In the genomic region with DNA sequence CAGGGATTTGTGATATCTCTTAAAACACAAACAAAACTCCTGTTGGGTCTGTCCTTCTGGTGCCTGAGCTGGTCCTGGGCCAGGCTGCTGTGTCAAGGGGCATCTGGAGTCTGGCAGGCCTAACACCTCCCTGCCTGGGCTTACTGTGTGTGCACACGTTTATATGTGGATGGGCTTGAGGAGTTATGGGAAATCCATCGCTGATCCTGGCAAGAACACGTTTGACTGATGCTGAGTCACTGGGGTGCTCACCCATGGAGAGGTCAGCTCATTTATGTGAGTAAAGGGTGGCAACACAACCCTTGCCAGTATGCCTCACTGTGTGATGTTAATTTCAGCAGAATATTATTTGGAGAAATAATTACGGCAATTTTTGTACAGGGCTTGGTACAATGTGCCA, we compare ENCODE assay signal across 22 cellular contexts. TPM values are rescaled to one million over a fixed set of nuclear protein-coding genes. Genes with fewer than 3 reads are reported as not detected.
DNase-seq lines count a peak whose midpoint lies in the region; ATAC-seq, FAIRE-seq and TF ChIP-seq lines count a peak whose summit lies in the region.
"Had no signal": no experiment of that assay in that cellular context is flagged by ENCODE, and none has a peak within 500 bp of the region (broad histone marks: within the 10 kb centered on the region; RNA-seq: fewer than 3 reads in every experiment).

No MANE protein-coding gene starts in this region.

- H3K36me3 ChIP-seq in MG63 = no peaks in the 10 kb centered on the region
- H3K36me3 ChIP-seq in GM12878 (ENCODE audit: control insufficient read depth in 2 of 2, insufficient read depth in 2 of 2, low read length in 1 of 2) = no peaks in the 10 kb centered on the region
- H3K36me3 ChIP-seq: BE2C, SJSA1 had no signal

- BruUV-seq in GM12878 (replicated peaks; lab: Mats Ljungman, UMichigan) = no TSS peak

- whole genome bisulfite sequencing in GM12878 (ENCODE audit: insufficient coverage, insufficient replicate concordance, low lambda C conversion rate, missing lambda C conversion rate) = 0% methylated on average over 4 of the region's 4 CpGs

- intact Hi-C loops in GM12878 (cut with micrococcal nuclease; ENCODE audit: unreplicated experiment) = no loop called here

- no peak overlapping the region for H3K4me2 ChIP-seq in GM12878 (ENCODE audit: control insufficient read depth, insufficient read depth)

- H3K27me3 ChIP-seq in MG63 = no peaks in the 10 kb centered on the region
- peaks cover 0 to 2% of the 10 kb centered on the region in 2 experiments; a peak in 1 of 4 replicates for H3K27me3 ChIP-seq in GM12878 (replicated peaks in 1 of 2; ENCODE audit: control insufficient read depth in 2 of 2, insufficient read depth in 2 of 2, low read length in 1 of 2)
- H3K27me3 ChIP-seq: BE2C, SJSA1 had no signal

- H3K27ac ChIP-seq in GM12878 (ENCODE audit: control insufficient read depth, insufficient read depth) = no peak overlapping the region
- H3K27ac ChIP-seq: SJSA1 had no signal

- no peak overlapping the region for H3K4me3 ChIP-seq in MG63
- no peak overlapping the region for H3K4me3 ChIP-seq in GM12878
- H3K4me3 ChIP-seq: SJSA1 had no signal

- in situ Hi-C loops in Caki2 (cut with HindIII; ENCODE audit: low pct_unique_long_range_greater_than_20kb, low sequenced_read_pairs) = no loop called here
- in situ Hi-C loops in GM12878 (cut with MboI) = no loop called here

- peaks cover 10 to 18% of the 10 kb centered on the region in 2 donors for H3K27me3 Mint-ChIP-seq in natural killer cell treated with Interleukin-12 subunit alpha and Interleukin-12 subunit beta and Interleukin-15 and Interleukin-18, amount 100 ng/mL, for 72 hours

- no peaks in the 10 kb centered on the region for H4K20me1 ChIP-seq in GM12878 (ENCODE audit: control insufficient read depth, insufficient read depth)

- H3K9ac ChIP-seq in GM12878 (ENCODE audit: control insufficient read depth, insufficient read depth, low read length) = no peak overlapping the region

- no peaks in the 10 kb centered on the region for H3K79me2 ChIP-seq in GM12878 (ENCODE audit: control insufficient read depth, insufficient read depth, low read length)

- no peak for TF ChIP-seq POLR2A in GM12878 (IDR thresholded peaks at IDR 0.05; ENCODE audit: low read depth, low read length)

- H3K27ac Mint-ChIP-seq in natural killer cell treated with Interleukin-12 subunit alpha and Interleukin-12 subunit beta and Interleukin-15 and Interleukin-18, amount 100 ng/mL, for 72 hours = no peak overlapping the region
- H3K27ac Mint-ChIP-seq: CD4-positive, alpha-beta memory T cell had no signal

- no peaks in the 10 kb centered on the region for H3K4me1 Mint-ChIP-seq in natural killer cell treated with Interleukin-12 subunit alpha and Interleukin-12 subunit beta and Interleukin-15 and Interleukin-18, amount 100 ng/mL, for 72 hours (ENCODE audit: low read depth in 2 of 2)
- H3K4me1 Mint-ChIP-seq: CD4-positive, alpha-beta memory T cell had no signal

- no peaks in the 10 kb centered on the region for H3K9me3 Mint-ChIP-seq in natural killer cell treated with Interleukin-12 subunit alpha and Interleukin-12 subunit beta and Interleukin-15 and Interleukin-18, amount 100 ng/mL, for 72 hours

- H3K9me3 ChIP-seq in MG63 = no peaks in the 10 kb centered on the region
- H3K9me3 ChIP-seq in GM12878 (replicated peaks; ENCODE audit: control insufficient read depth, insufficient read depth, low read length) = no peaks in the 10 kb centered on the region
- H3K9me3 ChIP-seq: SJSA1 had no signal

- CTCF ChIA-PET in GM12878 (lab: Yijun Ruan, JAX) = interaction anchor here (1.0 to 4.4 kb wide), 3 partner anchors 9 to 75 kb away, joined by 4 to 23 read pairs (median 4); no protein-coding TSS in a partner anchor

- DNase-seq in Caki2 (ENCODE audit: low read depth) (peak; percentile 24), MG63 (peak; percentile 97), GM12878 (ENCODE audit: low read depth, low spot score) (no peak), islet precursor cell (peak; percentile 41), activated gamma-delta T cell (lab: John Stamatoyannopoulos, UW) (no peak), globus pallidus (ENCODE audit: low spot score) (no peak)
- no peak for DNase-seq in natural killer cell treated with Interleukin-12 subunit alpha and Interleukin-12 subunit beta and Interleukin-15 and Interleukin-18, amount 100 ng/mL, for 72 hours (ENCODE audit: low spot score)
- DNase-seq: BE2C; CD4-positive, alpha-beta memory T cell; HCEC 1CT; IMR-90; MV-4-11; NCI-H1436 treated with DMSO at 0.1 percent for 48 hours; NCI-H2081; NCI-H226; NCI-H748 treated with DMSO at 0.1 percent for 48 hours; SW 1271 had no signal

- H3K4me1 ChIP-seq in GM12878 (ENCODE audit: control insufficient read depth, insufficient read depth, low read length) = no peaks in the 10 kb centered on the region
- H3K4me1 ChIP-seq: BE2C, SJSA1 had no signal

- SMC1A ChIA-PET in GM12878 (lab: Charles Lee; ENCODE audit: uncharacterized antibody, unreplicated experiment) = interaction anchor here (0.6 to 0.9 kb wide), 2 partner anchors 16 to 227 kb away, joined by 3 read pairs; no protein-coding TSS in a partner anchor

- POLR2A ChIA-PET in GM12878 (lab: Charles Lee) = no interaction called here

- H3K36me3 Mint-ChIP-seq in natural killer cell treated with Interleukin-12 subunit alpha and Interleukin-12 subunit beta and Interleukin-15 and Interleukin-18, amount 100 ng/mL, for 72 hours = no peaks in the 10 kb centered on the region
- H3K36me3 Mint-ChIP-seq: CD4-positive, alpha-beta memory T cell had no signal

- no peak overlapping the region for H2AFZ ChIP-seq in GM12878 (ENCODE audit: control insufficient read depth, low read depth, low read length)

- TF ChIP-seq EP300 in GM12878 (IDR thresholded peaks at IDR 0.05; ENCODE audit: borderline replicate concordance in 1 of 2, control insufficient read depth in 1 of 2, low read depth in 2 of 2, low read length in 2 of 2) = no peak

- RAD21 ChIA-PET in GM12878 (lab: Charles Lee; ENCODE audit: unreplicated experiment) = no interaction called here

- H3K4me3 Mint-ChIP-seq in natural killer cell treated with Interleukin-12 subunit alpha and Interleukin-12 subunit beta and Interleukin-15 and Interleukin-18, amount 100 ng/mL, for 72 hours = no peak overlapping the region
- H3K4me3 Mint-ChIP-seq: CD4-positive, alpha-beta memory T cell had no signal

- FAIRE-seq in GM12878 (lab: Jason Lieb, UNC) = no peak

- no peak for TF ChIP-seq RAD21 in GM12878 (IDR thresholded peaks at IDR 0.05; ENCODE audit: insufficient read depth, low read depth, low read length)

- no peak for TF ChIP-seq CTCF in GM12878 (IDR thresholded peaks at IDR 0.05 in 2 of 3, conservative IDR thresholded peaks at IDR 0.05 in 1 of 3; ENCODE audit: control insufficient read depth in 2 of 3, extremely low read depth in 1 of 3, insufficient read depth in 1 of 3, low read depth in 3 of 3, low read length in 3 of 3)

- ATAC-seq in GM12878 = no peak
- ATAC-seq in natural killer cell treated with Interleukin-12 subunit alpha and Interleukin-12 subunit beta and Interleukin-15 and Interleukin-18, amount 100 ng/mL, for 72 hours = no peak
- no peak for ATAC-seq in GM21381 (IDR thresholded peaks at IDR 0.05; ENCODE audit: unreplicated experiment)

TF ChIP-seq in GM12878, 131 proteins besides CTCF, POLR2A, EP300 and RAD21:
- peak; percentile 56 for TF ChIP-seq BCL3 (IDR thresholded peaks at IDR 0.05; ENCODE audit: borderline replicate concordance, insufficient read depth, low read depth, low read length, poor library complexity, severe bottlenecking)
- TF ChIP-seq, protein P1, sequence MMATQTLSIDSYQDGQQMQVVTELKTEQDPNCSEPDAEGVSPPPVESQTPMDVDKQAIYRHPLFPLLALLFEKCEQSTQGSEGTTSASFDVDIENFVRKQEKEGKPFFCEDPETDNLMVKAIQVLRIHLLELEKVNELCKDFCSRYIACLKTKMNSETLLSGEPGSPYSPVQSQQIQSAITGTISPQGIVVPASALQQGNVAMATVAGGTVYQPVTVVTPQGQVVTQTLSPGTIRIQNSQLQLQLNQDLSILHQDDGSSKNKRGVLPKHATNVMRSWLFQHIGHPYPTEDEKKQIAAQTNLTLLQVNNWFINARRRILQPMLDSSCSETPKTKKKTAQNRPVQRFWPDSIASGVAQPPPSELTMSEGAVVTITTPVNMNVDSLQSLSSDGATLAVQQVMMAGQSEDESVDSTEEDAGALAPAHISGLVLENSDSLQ (IDR thresholded peaks at IDR 0.05) = no peak
TF ChIP-seq in GM12878: peak in this region for 1.

RNA-seq across cellular contexts. Expression of gene PCDH8, which starts 44.5 kb away (rescaled TPM):
- total RNA-seq in Caki2 (2014; rRNA removed; shearing (Covaris generic); ENCODE audit: low replicate concordance) = not detected in 2 replicates
- not detected in 2 replicates for total RNA-seq in MG63 (2014; rRNA removed; shearing (Covaris generic); ENCODE audit: low replicate concordance)
- not detected in 2 replicates for total RNA-seq in GM12878 (2013; cell fraction: nucleolus; rRNA removed)
- total RNA-seq in GM12878 (2014; rRNA removed) = 0.38 and 0.62 TPM in 2 replicates
- 0.41 and 0.45 TPM in 2 replicates for total RNA-seq in GM12878 (2014; rRNA removed; fragmentation: Illumina TruSeq; extraction: Trizol)
- total RNA-seq in GM12878 (2021) = 0.16 and 0.31 TPM in 2 replicates
- polyA plus RNA-seq in GM12878 (2011; ENCODE audit: low read depth) = not detected
- polyA plus RNA-seq in GM12878 (2011; rRNA removed) = not detected in 2 replicates
- not detected in 2 replicates for polyA plus RNA-seq in GM12878 (2011; cell fraction: cytosol; rRNA removed)
- polyA plus RNA-seq in GM12878 (2011; cell fraction: nucleus; rRNA removed) = 0.15 TPM in 1 of 2 replicates, not detected in the other
- 0.03 TPM in 1 of 2 replicates, not detected in the other for polyA plus RNA-seq in GM12878 (2012)
- 0.72 and 0.86 TPM in 2 replicates for polyA plus RNA-seq in GM12878 (2014; fragmentation: Illumina TruSeq; extraction: Trizol)
- polyA plus RNA-seq in GM12878 (2014; fragmentation: Nextera tagmentation; extraction: Ambion mirVana) = under 1 TPM; 0.03 to 0.22 TPM
- 0.11 and 0.86 TPM in 2 replicates for polyA plus RNA-seq in GM12878 (2014; rRNA removed)
- polyA plus RNA-seq in GM12878 (2016; fragmentation: Nextera tagmentation; extraction: Ambion mirVana) = under 1 TPM; 0.15 to 0.84 TPM
- not detected in 2 replicates for polyA minus RNA-seq in GM12878 (2011; rRNA and poly(A)+ RNA removed)
- polyA minus RNA-seq in GM12878 (2011; cell fraction: cytosol; rRNA and poly(A)+ RNA removed) = not detected in 2 replicates
- polyA minus RNA-seq in GM12878 (2011; cell fraction: nucleus; rRNA and poly(A)+ RNA removed) = not detected in 2 replicates
- not detected for total RNA-seq in natural killer cell treated with Interleukin-12 subunit alpha and Interleukin-12 subunit beta and Interleukin-15 and Interleukin-18, amount 100 ng/mL, for 72 hours
- total RNA-seq: CD4-positive, alpha-beta memory T cell; IMR-90; LHCN-M2; RPMI7951; SJSA1 had no signal
- polyA plus RNA-seq: AG04450; CD4-positive, alpha-beta memory T cell; IMR-90 had no signal

Comparison
In these comparisons a context has a peak if more than half of its experiments do, and no peak if none do; other contexts are left out.
1. DNase-seq: peak in Caki2 (single experiment), MG63 (single experiment) and islet precursor cell (single experiment); none in GM12878 (single experiment), activated gamma-delta T cell (single experiment), globus pallidus (single experiment) and natural killer cell treated with Interleukin-12 subunit alpha and Interleukin-12 subunit beta and Interleukin-15 and Interleukin-18, amount 100 ng/mL, for 72 hours (single experiment).